35 cellular contexts compared by ENCODE assay signal in genomic region chr11:118653684-118654390, GRCh38. TPM values are rescaled to one million over a fixed set of nuclear protein-coding genes. Genes with fewer than 3 reads are reported as not detected.
"Had no signal": no experiment of that assay in that cellular context is flagged by ENCODE, and none has a peak within 500 bp of the region (broad histone marks: within the 10 kb centered on the region; RNA-seq: fewer than 3 reads in every experiment).

No MANE protein-coding gene starts in this region.

- FAIRE-seq: TTC549 had no signal

- H3K27me3 Mint-ChIP-seq: activated naive CD8-positive, alpha-beta T cell treated with anti-CD3 and anti-CD28 coated beads for 36 hours had no signal

- H3K4me2 ChIP-seq: smooth muscle cell had no signal

- H3K27me3 ChIP-seq: adrenal gland, brain microvascular endothelial cell, esophagus squamous epithelium, heart right ventricle, tibial nerve had no signal

- H3K27ac ChIP-seq: adrenal gland, brain microvascular endothelial cell, epithelial cell of prostate, esophagus squamous epithelium, lower lobe of right lung, prostate gland, tibial nerve, WERI-Rb-1 had no signal

- H3K4me3 Mint-ChIP-seq: activated naive CD8-positive, alpha-beta T cell treated with anti-CD3 and anti-CD28 coated beads for 36 hours; natural killer cell; T-helper 1 cell treated with Interleukin-12 subunit alpha and Interleukin-12 subunit beta and Interleukin-4 antibody, amounts not matched to agents 30 μg/mL and 1 μg/mL, for 36 hours had no signal

- H3K9me3 ChIP-seq: adrenal gland, esophagus squamous epithelium, heart right ventricle, lower lobe of right lung, prostate gland, tibial nerve had no signal

- H3K9me3 Mint-ChIP-seq: activated naive CD8-positive, alpha-beta T cell treated with anti-CD3 and anti-CD28 coated beads for 36 hours; natural killer cell; T-helper 1 cell treated with Interleukin-12 subunit alpha and Interleukin-12 subunit beta and Interleukin-4 antibody, amounts not matched to agents 30 μg/mL and 1 μg/mL, for 36 hours had no signal

- ATAC-seq: activated CD4-positive, CD25-positive, alpha-beta regulatory T cell treated with anti-CD3 and anti-CD28 coated beads, Interleukin-2, amount 50 U/mL, for 24 hours; heart right ventricle; left lobe of liver; lower lobe of right lung had no signal

- H3K36me3 Mint-ChIP-seq: activated naive CD8-positive, alpha-beta T cell treated with anti-CD3 and anti-CD28 coated beads for 36 hours; natural killer cell had no signal

- H3K27ac Mint-ChIP-seq: activated naive CD8-positive, alpha-beta T cell treated with anti-CD3 and anti-CD28 coated beads for 36 hours; natural killer cell; T-helper 1 cell treated with Interleukin-12 subunit alpha and Interleukin-12 subunit beta and Interleukin-4 antibody, amounts not matched to agents 30 μg/mL and 1 μg/mL, for 36 hours had no signal

- DNase-seq: activated CD4-positive, alpha-beta T cell treated with anti-CD3 and anti-CD28 coated beads for 48 hours; activated CD4-positive, alpha-beta T cell treated with anti-CD3 and anti-CD28 coated beads, Interleukin-2, amount 50 U/mL, for 48 hours; activated CD8-positive, alpha-beta memory T cell treated with anti-CD3 and anti-CD28 coated beads for 24 hours; activated effector memory CD4-positive, alpha-beta T cell treated with Interleukin-2 at 50 U/mL for 16 hours; activated naive CD4-positive, alpha-beta T cell treated with Interleukin-2 at 50 U/mL for 16 hours; activated naive CD8-positive, alpha-beta T cell treated with anti-CD3 and anti-CD28 coated beads for 36 hours; adrenal gland; brain microvascular endothelial cell; central memory CD4-positive, alpha-beta T cell; dermis blood vessel endothelial cell; effector CD4-positive, alpha-beta T cell; esophagus squamous epithelium; foreskin melanocyte; heart right ventricle; kidney glomerular epithelial cell; lower lobe of right lung; mesendoderm; natural killer cell; stimulated activated naive CD4-positive, alpha-beta T cell treated with Interleukin-2 at 50 U/mL for 16 hours; SW 1271; T-helper 9 cell; WERI-Rb-1 had no signal

- H3K4me3 ChIP-seq: adrenal gland, esophagus squamous epithelium, heart right ventricle, lower lobe of right lung, prostate gland, smooth muscle cell, tibial nerve had no signal

- H3K4me1 ChIP-seq: adrenal gland, prostate gland had no signal

RNA-seq across cellular contexts. Expression of gene TREH, which starts 25.6 kb away (rescaled TPM):
- total RNA-seq: activated naive CD8-positive, alpha-beta T cell treated with anti-CD3 and anti-CD28 coated beads for 36 hours; adrenal gland; aorta; dermis blood vessel endothelial cell; glomerular endothelial cell; mononuclear cell; natural killer cell; osteoblast; smooth muscle cell; temporal lobe; tibial nerve had no signal
